In genomic region chr17:28371245-28372202, GRCh38 we compare ENCODE assay signal across 8 cellular contexts. TPM values are rescaled to one million over a fixed set of nuclear protein-coding genes. Genes with fewer than 3 reads are reported as not detected.
DNase-seq lines count a peak whose midpoint lies in the region; ATAC-seq and TF ChIP-seq lines count a peak whose summit lies in the region.

TSS of gene SARM1 (plus strand) at chr17:28371694. CDS start at chr17:28372033, 339 bp downstream.

- H3K27me3 ChIP-seq in neural cell (ENCODE audit: insufficient read depth, low read depth, low read length) = no peaks in the 10 kb centered on the region

- H3K9me3 ChIP-seq in neural cell (ENCODE audit: low read length) = no peaks in the 10 kb centered on the region

- H3K4me1 Mint-ChIP-seq in activated T-helper 2 cell treated with anti-CD3 and anti-CD28 coated beads, Interferon-gamma antibody, Interleukin-2, Interleukin-4, amounts not matched to agents 10 μg/mL and 5 μg/mL and 100 μg/mL, durations not matched to agents 14 hours and 24 hours and 36 hours (ENCODE audit: low read depth) = peaks cover 13% of the 10 kb centered on the region

- TF ChIP-seq RAD21 in neural cell (conservative IDR thresholded peaks at IDR 0.05) = no peak

- H3K36me3 Mint-ChIP-seq in activated T-helper 2 cell treated with anti-CD3 and anti-CD28 coated beads, Interferon-gamma antibody, Interleukin-2, Interleukin-4, amounts not matched to agents 10 μg/mL and 5 μg/mL and 100 μg/mL, durations not matched to agents 14 hours and 24 hours and 36 hours (ENCODE audit: low read depth) = peaks cover 7% of the 10 kb centered on the region

- peak within 1 kb of the TSS; percentile 98 for H2AFZ ChIP-seq in neural cell (ENCODE audit: low read depth, low read length)

- H3K4me3 Mint-ChIP-seq in activated T-helper 2 cell treated with anti-CD3 and anti-CD28 coated beads, Interferon-gamma antibody, Interleukin-2, Interleukin-4, amounts not matched to agents 10 μg/mL and 5 μg/mL and 100 μg/mL, durations not matched to agents 14 hours and 24 hours and 36 hours (ENCODE audit: low read depth) = peak within 1 kb of the TSS; percentile 95

- peak; percentile 77 for ATAC-seq in GM19372 (IDR thresholded peaks at IDR 0.05; ENCODE audit: low read depth, unreplicated experiment)
- peak; percentile 68 for ATAC-seq in HG03571 (IDR thresholded peaks at IDR 0.05; ENCODE audit: unreplicated experiment)
- ATAC-seq in stimulated activated naive CD8-positive, alpha-beta T cell treated with anti-CD3 and anti-CD28 coated beads, Interleukin-15, Interleukin-2, amounts not matched to agents 100 U/mL and 50 U/mL, for 24 hours = peak; percentile 95

- H3K27me3 Mint-ChIP-seq in activated T-helper 2 cell treated with anti-CD3 and anti-CD28 coated beads, Interferon-gamma antibody, Interleukin-2, Interleukin-4, amounts not matched to agents 10 μg/mL and 5 μg/mL and 100 μg/mL, durations not matched to agents 14 hours and 24 hours and 36 hours (ENCODE audit: low read depth) = no peaks in the 10 kb centered on the region

- H3K27ac Mint-ChIP-seq in activated T-helper 2 cell treated with anti-CD3 and anti-CD28 coated beads, Interferon-gamma antibody, Interleukin-2, Interleukin-4, amounts not matched to agents 10 μg/mL and 5 μg/mL and 100 μg/mL, durations not matched to agents 14 hours and 24 hours and 36 hours = peak within 1 kb of the TSS; percentile 93

- peaks cover 3% of the 10 kb centered on the region for H3F3A ChIP-seq in neural cell (ENCODE audit: insufficient read depth, low read length, poor library complexity, severe bottlenecking)

- H3K36me3 ChIP-seq in neural cell (ENCODE audit: insufficient read depth, low read length) = no peaks in the 10 kb centered on the region

- TF ChIP-seq CTCF in fibroblast of villous mesenchyme (IDR thresholded peaks at IDR 0.05; ENCODE audit: insufficient read depth, low read depth, low read length) (no peak), neural cell (IDR thresholded peaks at IDR 0.05; ENCODE audit: poor library complexity, severe bottlenecking) (no peak)

- no peaks in the 10 kb centered on the region for H3K9me3 Mint-ChIP-seq in activated T-helper 2 cell treated with anti-CD3 and anti-CD28 coated beads, Interferon-gamma antibody, Interleukin-2, Interleukin-4, amounts not matched to agents 10 μg/mL and 5 μg/mL and 100 μg/mL, durations not matched to agents 14 hours and 24 hours and 36 hours

- peak within 1 kb of the TSS; percentile 99 for H3K9ac ChIP-seq in neural cell (ENCODE audit: low read length)

- peak within 1 kb of the TSS; percentile 96 for H3K27ac ChIP-seq in neural cell (ENCODE audit: low read length)

- H3K79me2 ChIP-seq in neural cell (replicated peaks; ENCODE audit: insufficient read depth, low read length) = peaks cover 19% of the 10 kb centered on the region

- H3K9me2 ChIP-seq in neural cell (ENCODE audit: insufficient read depth, low read length) = no peaks in the 10 kb centered on the region

- H3K4me3 ChIP-seq in fibroblast of villous mesenchyme (ENCODE audit: low read depth, low read length) (peak within 1 kb of the TSS; percentile 73), neural cell (ENCODE audit: low read length) (peak within 1 kb of the TSS; percentile 95)

- peak in 12 of 14 donors; percentile 22 to 77 (median 58) for DNase-seq in C1 segment of cervical spinal cord (lab: John Stamatoyannopoulos, UW)
- peak; percentile 85 for DNase-seq in RKO (ENCODE audit: low spot score)
- peak; percentile 84 for DNase-seq in activated T-helper 2 cell treated with anti-CD3 and anti-CD28 coated beads, Interferon-gamma antibody, Interleukin-2, Interleukin-4, amounts not matched to agents 10 μg/mL and 5 μg/mL and 100 μg/mL, durations not matched to agents 14 hours and 24 hours and 36 hours (ENCODE audit: low spot score)
- peak; percentile 98 for DNase-seq in fibroblast of villous mesenchyme (ENCODE audit: low read depth)
- peak; percentile 94 for DNase-seq in stimulated activated naive CD8-positive, alpha-beta T cell treated with anti-CD3 and anti-CD28 coated beads, Interleukin-15, Interleukin-2, amounts not matched to agents 100 U/mL and 50 U/mL, for 24 hours

- H3K4me2 ChIP-seq in neural cell (ENCODE audit: low read length) = peak within 1 kb of the TSS; percentile 98

- no peaks in the 10 kb centered on the region for H4K20me1 ChIP-seq in neural cell (ENCODE audit: insufficient read depth)

- TF ChIP-seq EP300 in neural cell (conservative IDR thresholded peaks at IDR 0.05; ENCODE audit: poor library complexity, severe bottlenecking) = no peak

- intact Hi-C loops in activated T-helper 2 cell treated with anti-CD3 and anti-CD28 coated beads, Interferon-gamma antibody, Interleukin-2, Interleukin-4, amounts not matched to agents 10 μg/mL and 5 μg/mL and 100 μg/mL, durations not matched to agents 14 hours and 24 hours and 36 hours (cut with micrococcal nuclease) = loop anchor here (1.0 to 10.0 kb wide), 3 partner anchors 14 to 57 kb away; partner anchors contain the start of genes IFT20, POLDIP2, TMEM97 and TNFAIP1

TF ChIP-seq in neural cell, 6 proteins besides CTCF, POLR2A, EP300 and RAD21:
- TF ChIP-seq EZH2 (IDR thresholded peaks at IDR 0.05; ENCODE audit: borderline replicate concordance, insufficient read depth, low read length, poor library complexity, severe bottlenecking) (no peak), TAF1 (IDR thresholded peaks at IDR 0.05; ENCODE audit: low read depth) (peak; percentile 48), POLR2AphosphoS5 (IDR thresholded peaks at IDR 0.05) (peak; percentile 84), SMC3 (conservative IDR thresholded peaks at IDR 0.05; ENCODE audit: poor library complexity) (no peak), MXI1 (conservative IDR thresholded peaks at IDR 0.05; ENCODE audit: poor library complexity, severe bottlenecking) (no peak)
- TF ChIP-seq, protein P1, sequence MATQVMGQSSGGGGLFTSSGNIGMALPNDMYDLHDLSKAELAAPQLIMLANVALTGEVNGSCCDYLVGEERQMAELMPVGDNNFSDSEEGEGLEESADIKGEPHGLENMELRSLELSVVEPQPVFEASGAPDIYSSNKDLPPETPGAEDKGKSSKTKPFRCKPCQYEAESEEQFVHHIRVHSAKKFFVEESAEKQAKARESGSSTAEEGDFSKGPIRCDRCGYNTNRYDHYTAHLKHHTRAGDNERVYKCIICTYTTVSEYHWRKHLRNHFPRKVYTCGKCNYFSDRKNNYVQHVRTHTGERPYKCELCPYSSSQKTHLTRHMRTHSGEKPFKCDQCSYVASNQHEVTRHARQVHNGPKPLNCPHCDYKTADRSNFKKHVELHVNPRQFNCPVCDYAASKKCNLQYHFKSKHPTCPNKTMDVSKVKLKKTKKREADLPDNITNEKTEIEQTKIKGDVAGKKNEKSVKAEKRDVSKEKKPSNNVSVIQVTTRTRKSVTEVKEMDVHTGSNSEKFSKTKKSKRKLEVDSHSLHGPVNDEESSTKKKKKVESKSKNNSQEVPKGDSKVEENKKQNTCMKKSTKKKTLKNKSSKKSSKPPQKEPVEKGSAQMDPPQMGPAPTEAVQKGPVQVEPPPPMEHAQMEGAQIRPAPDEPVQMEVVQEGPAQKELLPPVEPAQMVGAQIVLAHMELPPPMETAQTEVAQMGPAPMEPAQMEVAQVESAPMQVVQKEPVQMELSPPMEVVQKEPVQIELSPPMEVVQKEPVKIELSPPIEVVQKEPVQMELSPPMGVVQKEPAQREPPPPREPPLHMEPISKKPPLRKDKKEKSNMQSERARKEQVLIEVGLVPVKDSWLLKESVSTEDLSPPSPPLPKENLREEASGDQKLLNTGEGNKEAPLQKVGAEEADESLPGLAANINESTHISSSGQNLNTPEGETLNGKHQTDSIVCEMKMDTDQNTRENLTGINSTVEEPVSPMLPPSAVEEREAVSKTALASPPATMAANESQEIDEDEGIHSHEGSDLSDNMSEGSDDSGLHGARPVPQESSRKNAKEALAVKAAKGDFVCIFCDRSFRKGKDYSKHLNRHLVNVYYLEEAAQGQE (IDR thresholded peaks at IDR 0.05; ENCODE audit: borderline replicate concordance) = peak; percentile 37

RNA-seq across cellular contexts. Expression of gene SARM1, which starts in this region (rescaled TPM):
- total RNA-seq in activated T-helper 2 cell treated with anti-CD3 and anti-CD28 coated beads, Interferon-gamma antibody, Interleukin-2, Interleukin-4, amounts not matched to agents 10 μg/mL and 5 μg/mL and 100 μg/mL, durations not matched to agents 14 hours and 24 hours and 36 hours = 35.0 and 35.9 TPM in 2 replicates
- total RNA-seq in fibroblast of villous mesenchyme = 12.9 and 16.4 TPM in 2 replicates
- polyA plus RNA-seq in neural cell = 21.6 and 23.9 TPM in 2 replicates
- 42.6 and 44.7 TPM in 2 replicates for polyA minus RNA-seq in neural cell

Comparison
In these comparisons a context has a peak if more than half of its experiments do, and no peak if none do; other contexts are left out.
1. Peak in every context shown above with its lines: DNase-seq, ATAC-seq, H3K4me3 ChIP-seq and H3K27ac ChIP-seq.